Comparison of ENCODE assay signal across 12 cellular contexts in the genomic region with DNA sequence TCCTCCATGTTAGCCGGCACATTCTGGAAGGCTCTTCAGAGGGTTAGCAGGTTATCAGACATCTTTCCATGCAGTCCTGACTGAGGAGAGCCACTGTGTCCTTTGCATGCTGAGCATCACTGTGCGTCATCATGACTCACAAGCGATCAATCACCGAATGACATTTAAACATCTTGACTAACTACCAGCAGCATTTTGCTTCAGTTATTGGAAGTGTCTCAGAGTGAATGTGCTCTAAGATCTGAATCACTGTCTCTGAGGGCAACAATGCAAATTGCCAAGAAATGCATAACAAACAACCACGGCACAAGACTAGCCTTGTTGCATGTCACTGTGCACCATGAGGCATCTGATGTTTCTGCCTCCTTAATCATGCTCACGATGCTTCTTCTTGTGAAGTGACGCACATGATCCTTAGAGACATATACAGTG. TPM values are rescaled to one million over a fixed set of nuclear protein-coding genes. Genes with fewer than 3 reads are reported as not detected.
DNase-seq lines count a peak whose midpoint lies in the region; ATAC-seq and TF ChIP-seq lines count a peak whose summit lies in the region.
"Had no signal": no experiment of that assay in that cellular context is flagged by ENCODE, and none has a peak within 500 bp of the region (broad histone marks: within the 10 kb centered on the region; RNA-seq: fewer than 3 reads in every experiment).

No MANE protein-coding gene starts in this region.

- ATAC-seq in SK-N-SH treated with all-trans-retinoic acid at 6 μM for 48 hours (peak; percentile 52), HG02884 (IDR thresholded peaks at IDR 0.05; ENCODE audit: unreplicated experiment) (no peak), HG03432 (IDR thresholded peaks at IDR 0.05; ENCODE audit: unreplicated experiment) (no peak), HG03139 (IDR thresholded peaks at IDR 0.05; ENCODE audit: unreplicated experiment) (no peak)
- ATAC-seq in stimulated activated naive B cell treated with anti-CD40 and anti-IgM and Interleukin-4, amounts not matched to agents 10 μg/mL and 1 μg/mL and 100 μg/mL, for 72 hours (replicated peaks), result peak; percentile 7 to 13

- no peak overlapping the region for H3K4me3 ChIP-seq in fibroblast of pulmonary artery (replicated peaks; ENCODE audit: low read depth, low read length)
- H3K4me3 ChIP-seq: BLaER1 had no signal

- peaks cover 31% of the 10 kb centered on the region for H3K36me3 Mint-ChIP-seq in activated CD4-positive, alpha-beta T cell treated with anti-CD3 and anti-CD28 coated beads, Interleukin-2, amount 10 ng/mL, durations not matched to agents 24 days and 14 days (ENCODE audit: low read depth)
- peaks cover 0 to 2% of the 10 kb centered on the region in 2 donors for H3K36me3 Mint-ChIP-seq in stimulated activated naive B cell treated with anti-CD40 and anti-IgM and Interleukin-4, amounts not matched to agents 10 μg/mL and 1 μg/mL and 100 μg/mL, for 72 hours

- intact Hi-C loops in activated CD4-positive, alpha-beta T cell treated with anti-CD3 and anti-CD28 coated beads, Interleukin-2, amount 10 ng/mL, durations not matched to agents 24 days and 14 days (cut with micrococcal nuclease), result loop anchor here (1.0 to 10.0 kb wide), 6 partner anchors 40 to 1253 kb away; a partner anchor contains a TSS

- peaks cover 8% of the 10 kb centered on the region for H3K9me3 Mint-ChIP-seq in activated CD4-positive, alpha-beta T cell treated with anti-CD3 and anti-CD28 coated beads, Interleukin-2, amount 10 ng/mL, durations not matched to agents 24 days and 14 days
- H3K9me3 Mint-ChIP-seq in stimulated activated naive B cell treated with anti-CD40 and anti-IgM and Interleukin-4, amounts not matched to agents 10 μg/mL and 1 μg/mL and 100 μg/mL, for 72 hours, result peaks cover 4% of the 10 kb centered on the region in 2 donors
- H3K9me3 Mint-ChIP-seq: dendritic cell treated with granulocyte-macrophage colony-stimulating factor and Interleukin-4, amounts not matched to agents 40 ng/mL and 50 ng/mL, for 4 days had no signal

- peaks cover 59% of the 10 kb centered on the region for H3K4me1 Mint-ChIP-seq in activated CD4-positive, alpha-beta T cell treated with anti-CD3 and anti-CD28 coated beads, Interleukin-2, amount 10 ng/mL, durations not matched to agents 24 days and 14 days
- H3K4me1 Mint-ChIP-seq in stimulated activated naive B cell treated with anti-CD40 and anti-IgM and Interleukin-4, amounts not matched to agents 10 μg/mL and 1 μg/mL and 100 μg/mL, for 72 hours, result peaks cover 25 to 28% of the 10 kb centered on the region in 2 donors

- H3K27ac Mint-ChIP-seq in activated CD4-positive, alpha-beta T cell treated with anti-CD3 and anti-CD28 coated beads, Interleukin-2, amount 10 ng/mL, durations not matched to agents 24 days and 14 days, result peak overlapping the region; percentile 95
- H3K27ac Mint-ChIP-seq in stimulated activated naive B cell treated with anti-CD40 and anti-IgM and Interleukin-4, amounts not matched to agents 10 μg/mL and 1 μg/mL and 100 μg/mL, for 72 hours, result peak overlapping the region; percentile 75
- H3K27ac Mint-ChIP-seq: dendritic cell treated with granulocyte-macrophage colony-stimulating factor and Interleukin-4, amounts not matched to agents 40 ng/mL and 50 ng/mL, for 4 days had no signal

- peaks cover 2% of the 10 kb centered on the region for H3K27me3 Mint-ChIP-seq in activated CD4-positive, alpha-beta T cell treated with anti-CD3 and anti-CD28 coated beads, Interleukin-2, amount 10 ng/mL, durations not matched to agents 24 days and 14 days
- no peaks in the 10 kb centered on the region for H3K27me3 Mint-ChIP-seq in stimulated activated naive B cell treated with anti-CD40 and anti-IgM and Interleukin-4, amounts not matched to agents 10 μg/mL and 1 μg/mL and 100 μg/mL, for 72 hours
- H3K27me3 Mint-ChIP-seq: dendritic cell treated with granulocyte-macrophage colony-stimulating factor and Interleukin-4, amounts not matched to agents 40 ng/mL and 50 ng/mL, for 4 days had no signal

- H3K4me3 Mint-ChIP-seq in activated CD4-positive, alpha-beta T cell treated with anti-CD3 and anti-CD28 coated beads, Interleukin-2, amount 10 ng/mL, durations not matched to agents 24 days and 14 days, result peak overlapping the region; percentile 74
- H3K4me3 Mint-ChIP-seq in stimulated activated naive B cell treated with anti-CD40 and anti-IgM and Interleukin-4, amounts not matched to agents 10 μg/mL and 1 μg/mL and 100 μg/mL, for 72 hours, result no peak overlapping the region
- H3K4me3 Mint-ChIP-seq: dendritic cell treated with granulocyte-macrophage colony-stimulating factor and Interleukin-4, amounts not matched to agents 40 ng/mL and 50 ng/mL, for 4 days had no signal

- no peak for TF ChIP-seq CTCF in fibroblast of pulmonary artery (IDR thresholded peaks at IDR 0.05; ENCODE audit: low read length, missing control alignments)

- DNase-seq in activated CD4-positive, alpha-beta T cell treated with anti-CD3 and anti-CD28 coated beads, Interleukin-2, amount 10 ng/mL, durations not matched to agents 24 days and 14 days, result peak; percentile 79
- no peak for DNase-seq in activated CD4-positive, alpha-beta T cell treated with anti-CD3 and anti-CD28 coated beads for 4 hours
- DNase-seq in fibroblast of pulmonary artery (ENCODE audit: low read depth), result peak; percentile 71
- DNase-seq in stimulated activated naive B cell treated with anti-CD40 and anti-IgM and Interleukin-4, amounts not matched to agents 10 μg/mL and 1 μg/mL and 100 μg/mL, for 72 hours, result no peak
- DNase-seq: mesendoderm, NCI-H2081 had no signal

TF ChIP-seq in SK-N-SH treated with all-trans-retinoic acid at 6 μM for 48 hours, 23 proteins besides CTCF, POLR2A, EP300 and RAD21:
- TF ChIP-seq RARB (CRISPR knock-in tag; IDR thresholded peaks at IDR 0.05) (no peak), ZC3H10 (CRISPR knock-in tag; IDR thresholded peaks at IDR 0.05) (no peak), ISL1 (CRISPR knock-in tag; IDR thresholded peaks at IDR 0.05) (no peak), OSR1 (CRISPR knock-in tag; IDR thresholded peaks at IDR 0.05) (no peak), ZFP3 (CRISPR knock-in tag; IDR thresholded peaks at IDR 0.05) (no peak), ZFP30 (CRISPR knock-in tag; IDR thresholded peaks at IDR 0.05) (no peak)
- TF ChIP-seq, protein P1, sequence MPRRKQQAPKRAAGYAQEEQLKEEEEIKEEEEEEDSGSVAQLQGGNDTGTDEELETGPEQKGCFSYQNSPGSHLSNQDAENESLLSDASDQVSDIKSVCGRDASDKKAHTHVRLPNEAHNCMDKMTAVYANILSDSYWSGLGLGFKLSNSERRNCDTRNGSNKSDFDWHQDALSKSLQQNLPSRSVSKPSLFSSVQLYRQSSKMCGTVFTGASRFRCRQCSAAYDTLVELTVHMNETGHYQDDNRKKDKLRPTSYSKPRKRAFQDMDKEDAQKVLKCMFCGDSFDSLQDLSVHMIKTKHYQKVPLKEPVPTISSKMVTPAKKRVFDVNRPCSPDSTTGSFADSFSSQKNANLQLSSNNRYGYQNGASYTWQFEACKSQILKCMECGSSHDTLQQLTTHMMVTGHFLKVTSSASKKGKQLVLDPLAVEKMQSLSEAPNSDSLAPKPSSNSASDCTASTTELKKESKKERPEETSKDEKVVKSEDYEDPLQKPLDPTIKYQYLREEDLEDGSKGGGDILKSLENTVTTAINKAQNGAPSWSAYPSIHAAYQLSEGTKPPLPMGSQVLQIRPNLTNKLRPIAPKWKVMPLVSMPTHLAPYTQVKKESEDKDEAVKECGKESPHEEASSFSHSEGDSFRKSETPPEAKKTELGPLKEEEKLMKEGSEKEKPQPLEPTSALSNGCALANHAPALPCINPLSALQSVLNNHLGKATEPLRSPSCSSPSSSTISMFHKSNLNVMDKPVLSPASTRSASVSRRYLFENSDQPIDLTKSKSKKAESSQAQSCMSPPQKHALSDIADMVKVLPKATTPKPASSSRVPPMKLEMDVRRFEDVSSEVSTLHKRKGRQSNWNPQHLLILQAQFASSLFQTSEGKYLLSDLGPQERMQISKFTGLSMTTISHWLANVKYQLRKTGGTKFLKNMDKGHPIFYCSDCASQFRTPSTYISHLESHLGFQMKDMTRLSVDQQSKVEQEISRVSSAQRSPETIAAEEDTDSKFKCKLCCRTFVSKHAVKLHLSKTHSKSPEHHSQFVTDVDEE (CRISPR knock-in tag; IDR thresholded peaks at IDR 0.05), result no peak
- TF ChIP-seq, protein P2, sequence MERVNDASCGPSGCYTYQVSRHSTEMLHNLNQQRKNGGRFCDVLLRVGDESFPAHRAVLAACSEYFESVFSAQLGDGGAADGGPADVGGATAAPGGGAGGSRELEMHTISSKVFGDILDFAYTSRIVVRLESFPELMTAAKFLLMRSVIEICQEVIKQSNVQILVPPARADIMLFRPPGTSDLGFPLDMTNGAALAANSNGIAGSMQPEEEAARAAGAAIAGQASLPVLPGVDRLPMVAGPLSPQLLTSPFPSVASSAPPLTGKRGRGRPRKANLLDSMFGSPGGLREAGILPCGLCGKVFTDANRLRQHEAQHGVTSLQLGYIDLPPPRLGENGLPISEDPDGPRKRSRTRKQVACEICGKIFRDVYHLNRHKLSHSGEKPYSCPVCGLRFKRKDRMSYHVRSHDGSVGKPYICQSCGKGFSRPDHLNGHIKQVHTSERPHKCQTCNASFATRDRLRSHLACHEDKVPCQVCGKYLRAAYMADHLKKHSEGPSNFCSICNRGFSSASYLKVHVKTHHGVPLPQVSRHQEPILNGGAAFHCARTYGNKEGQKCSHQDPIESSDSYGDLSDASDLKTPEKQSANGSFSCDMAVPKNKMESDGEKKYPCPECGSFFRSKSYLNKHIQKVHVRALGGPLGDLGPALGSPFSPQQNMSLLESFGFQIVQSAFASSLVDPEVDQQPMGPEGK (CRISPR knock-in tag; IDR thresholded peaks at IDR 0.05; ENCODE audit: borderline replicate concordance), result no peak

RNA-seq across cellular contexts. Expression of a gene that starts 18.3 kb away (rescaled TPM):
- 29.9 and 38.5 TPM in 2 replicates for total RNA-seq in activated CD4-positive, alpha-beta T cell treated with anti-CD3 and anti-CD28 coated beads, Interleukin-2, amount 10 ng/mL, durations not matched to agents 24 days and 14 days

RNA-seq across cellular contexts. Expression of a gene that starts 44.6 kb away (rescaled TPM):
- 75.4 and 76.0 TPM in 2 replicates for total RNA-seq in activated CD4-positive, alpha-beta T cell treated with anti-CD3 and anti-CD28 coated beads, Interleukin-2, amount 10 ng/mL, durations not matched to agents 24 days and 14 days

Comparison
In these comparisons a context has a peak if more than half of its experiments do, and no peak if none do; other contexts are left out.
1. DNase-seq: peak in activated CD4-positive, alpha-beta T cell treated with anti-CD3 and anti-CD28 coated beads, Interleukin-2, amount 10 ng/mL, durations not matched to agents 24 days and 14 days (single experiment) and fibroblast of pulmonary artery (single experiment); none in activated CD4-positive, alpha-beta T cell treated with anti-CD3 and anti-CD28 coated beads for 4 hours (0 of 2) and stimulated activated naive B cell treated with anti-CD40 and anti-IgM and Interleukin-4, amounts not matched to agents 10 μg/mL and 1 μg/mL and 100 μg/mL, for 72 hours (single experiment).
2. ATAC-seq: peak in SK-N-SH treated with all-trans-retinoic acid at 6 μM for 48 hours (single experiment) and stimulated activated naive B cell treated with anti-CD40 and anti-IgM and Interleukin-4, amounts not matched to agents 10 μg/mL and 1 μg/mL and 100 μg/mL, for 72 hours (2 of 2); none in HG02884 (single experiment), HG03432 (single experiment) and HG03139 (single experiment).